31 cellular contexts compared by ENCODE assay signal in genomic region chr19:53530622-53531021, GRCh38.
"Had no signal": no experiment of that assay in that cellular context is flagged by ENCODE, and none has a peak within 500 bp of the region (broad histone marks: within the 10 kb centered on the region; RNA-seq: fewer than 3 reads in every experiment).

No MANE protein-coding gene starts in this region.

- H3K27me3 Mint-ChIP-seq: naive thymus-derived CD4-positive, alpha-beta T cell; progenitor cell of endocrine pancreas; stimulated activated memory B cell treated with anti-CD40 and anti-IgM and Interleukin-4, amounts not matched to agents 10 μg/mL and 1 μg/mL and 100 μg/mL, for 72 hours; stimulated activated naive CD8-positive, alpha-beta T cell treated with anti-CD3 and anti-CD28 coated beads, Interleukin-15, amount 100 ng/mL, for 72 hours had no signal

- H3K4me3 Mint-ChIP-seq: naive thymus-derived CD4-positive, alpha-beta T cell; natural killer cell; nephron; neural crest cell; stimulated activated memory B cell treated with anti-CD40 and anti-IgM and Interleukin-4, amounts not matched to agents 10 μg/mL and 1 μg/mL and 100 μg/mL, for 72 hours; stimulated activated naive CD8-positive, alpha-beta T cell treated with anti-CD3 and anti-CD28 coated beads, Interleukin-15, amount 100 ng/mL, for 72 hours had no signal

- H3K27ac Mint-ChIP-seq: naive thymus-derived CD4-positive, alpha-beta T cell; natural killer cell; nephron; progenitor cell of endocrine pancreas; stimulated activated memory B cell treated with anti-CD40 and anti-IgM and Interleukin-4, amounts not matched to agents 10 μg/mL and 1 μg/mL and 100 μg/mL, for 72 hours; stimulated activated naive CD8-positive, alpha-beta T cell treated with anti-CD3 and anti-CD28 coated beads, Interleukin-15, amount 100 ng/mL, for 72 hours had no signal

- H3K4me1 ChIP-seq: parathyroid adenoma, psoas muscle, spleen, suprapubic skin, testis, tibial artery, transverse colon, upper lobe of left lung, uterus had no signal

- H2AFZ ChIP-seq: parathyroid adenoma had no signal

- H3K4me3 ChIP-seq: ovary, psoas muscle, skin epidermis, smooth muscle cell, spleen, suprapubic skin, testis, tibial artery, transverse colon, upper lobe of left lung, uterus had no signal

- H3K27me3 ChIP-seq: neutrophil, ovary, spleen, suprapubic skin, testis, tibial artery, transverse colon, upper lobe of left lung, uterus had no signal

- H3K4me1 Mint-ChIP-seq: naive thymus-derived CD4-positive, alpha-beta T cell; natural killer cell; nephron; neural crest cell; stimulated activated memory B cell treated with anti-CD40 and anti-IgM and Interleukin-4, amounts not matched to agents 10 μg/mL and 1 μg/mL and 100 μg/mL, for 72 hours; stimulated activated naive CD8-positive, alpha-beta T cell treated with anti-CD3 and anti-CD28 coated beads, Interleukin-15, amount 100 ng/mL, for 72 hours had no signal

- H3K9me3 ChIP-seq: ovary, suprapubic skin, testis, uterus had no signal

- H3K79me2 ChIP-seq: parathyroid adenoma had no signal

- DNase-seq: naive thymus-derived CD4-positive, alpha-beta T cell; natural killer cell; nucleus accumbens; ovary; posterior cingulate gyrus; psoas muscle; right cardiac atrium; spleen; stimulated activated CD4-positive, alpha-beta T cell treated with anti-CD3 and anti-CD28 coated beads, Interleukin-12 subunit alpha, Interleukin-12 subunit beta, amount 100 ng/mL, for 4 hours; stimulated activated CD4-positive, alpha-beta T cell treated with anti-CD3 and anti-CD28 coated beads, Interleukin-1b, Interleukin-23, amount 100 ng/mL, for 48 hours; stimulated activated CD4-positive, alpha-beta T cell treated with anti-CD3 and anti-CD28 coated beads, Interleukin-4, amount 100 ng/mL, for 1 hour; stimulated activated CD4-positive, alpha-beta T cell treated with anti-CD3 and anti-CD28 coated beads, Interleukin-4, amount 100 ng/mL, for 4 hours; stimulated activated CD8-positive, alpha-beta memory T cell treated with anti-CD3 and anti-CD28 coated beads, Interleukin-4, amount 100 ng/mL, for 48 hours; stimulated activated naive CD4-positive, alpha-beta T cell; stimulated activated naive CD8-positive, alpha-beta T cell treated with anti-CD3 and anti-CD28 coated beads, Interleukin-15, amount 100 ng/mL, for 72 hours; stimulated activated naive CD8-positive, alpha-beta T cell treated with anti-CD3 and anti-CD28 coated beads, Interleukin-15, Interleukin-2, amounts not matched to agents 100 U/mL and 50 U/mL, for 24 hours; substantia nigra; testis; tibial artery; transverse colon; upper lobe of left lung; uterus had no signal

- H3K36me3 ChIP-seq: neutrophil, ovary, suprapubic skin, tibial artery, transverse colon, upper lobe of left lung, uterus had no signal

- H3K9ac ChIP-seq: parathyroid adenoma had no signal

- H3K27ac ChIP-seq: neutrophil, ovary, parathyroid adenoma, psoas muscle, skin epidermis, spleen, suprapubic skin, testis, tibial artery, transverse colon, upper lobe of left lung, uterus had no signal

- H3K4me2 ChIP-seq: smooth muscle cell had no signal
